1 cellular context compared by ENCODE assay signal in genomic region chr15:48331796-48332641, GRCh38.
TF ChIP-seq lines count a peak whose summit lies in the region.

No MANE protein-coding gene starts in this region.

TF ChIP-seq in HepG2, 621 proteins besides CTCF, POLR2A, EP300 and RAD21 (continued from another document and continues in another):
- TF ChIP-seq ZNF777 (CRISPR knock-in tag; IDR thresholded peaks at IDR 0.05) (no peak), NR2F1 (CRISPR knock-in tag; IDR thresholded peaks at IDR 0.05) (no peak), CENPT (CRISPR knock-in tag; IDR thresholded peaks at IDR 0.05; ENCODE audit: low read depth) (no peak), ZNF740 (CRISPR knock-in tag; IDR thresholded peaks at IDR 0.05) (no peak), CEBPG (CRISPR knock-in tag; IDR thresholded peaks at IDR 0.05) (no peak), JUN (CRISPR knock-in tag; IDR thresholded peaks at IDR 0.05) (no peak), ARNTL (CRISPR knock-in tag; IDR thresholded peaks at IDR 0.05) (no peak), IKZF5 (CRISPR knock-in tag; IDR thresholded peaks at IDR 0.05) (no peak), BCL3 (CRISPR knock-in tag; IDR thresholded peaks at IDR 0.05) (no peak), MXI1 (IDR thresholded peaks at IDR 0.05; ENCODE audit: borderline replicate concordance, low read depth, low read length) (peak; percentile 64; the same call in 1 of the 3 replicates), SRSF9 (IDR thresholded peaks at IDR 0.05; ENCODE audit: borderline replicate concordance, insufficient read depth, low read depth, low read length, poor library complexity, severe bottlenecking) (no peak), KDM4B (CRISPR knock-in tag; IDR thresholded peaks at IDR 0.05) (0 out of 2 replicates have a peak, but pooled peaks have one; percentile 23), NR2F6 (IDR thresholded peaks at IDR 0.05) (no peak), NR2F6 (CRISPR knock-in tag; IDR thresholded peaks at IDR 0.05) (no peak), MAFG (CRISPR knock-in tag; IDR thresholded peaks at IDR 0.05) (no peak), ZNF33B (CRISPR knock-in tag; IDR thresholded peaks at IDR 0.05) (no peak), NBN (conservative IDR thresholded peaks at IDR 0.05) (no peak), RARA (CRISPR knock-in tag; IDR thresholded peaks at IDR 0.05) (no peak), SMC3 (IDR thresholded peaks at IDR 0.05; ENCODE audit: low read length) (no peak), HNF1A (IDR thresholded peaks at IDR 0.05; ENCODE audit: low read depth) (no peak), HNF1A (CRISPR knock-in tag; IDR thresholded peaks at IDR 0.05; ENCODE audit: borderline replicate concordance) (no peak), MED8 (CRISPR knock-in tag; IDR thresholded peaks at IDR 0.05; ENCODE audit: insufficient replicate concordance) (peak; percentile 50), ZNF576 (CRISPR knock-in tag; IDR thresholded peaks at IDR 0.05) (no peak; the same call in 1 of the 2 replicates), ZUFSP (CRISPR knock-in tag; IDR thresholded peaks at IDR 0.05; ENCODE audit: borderline replicate concordance) (no peak), ZNF253 (CRISPR knock-in tag; IDR thresholded peaks at IDR 0.05; ENCODE audit: borderline replicate concordance) (0 out of 2 replicates have a peak, but pooled peaks have one; percentile 26), SAFB2 (CRISPR knock-in tag; IDR thresholded peaks at IDR 0.05; ENCODE audit: borderline replicate concordance, low read depth) (no peak), GTF2F1 (IDR thresholded peaks at IDR 0.05; ENCODE audit: low read length) (no peak), KLF11 (CRISPR knock-in tag; IDR thresholded peaks at IDR 0.05) (no peak), MAZ (IDR thresholded peaks at IDR 0.05; ENCODE audit: borderline replicate concordance, low read depth, low read length) (peak; percentile 45; the same call in 1 of the 2 replicates), MAZ (CRISPR knock-in tag; IDR thresholded peaks at IDR 0.05; ENCODE audit: low read depth) (no peak), FIP1L1 (IDR thresholded peaks at IDR 0.05; ENCODE audit: borderline replicate concordance, insufficient read depth, low read depth, low read length) (no peak), CC2D1A (CRISPR knock-in tag; IDR thresholded peaks at IDR 0.05) (no peak), ZNF124 (CRISPR knock-in tag; IDR thresholded peaks at IDR 0.05) (no peak), CREM (IDR thresholded peaks at IDR 0.05) (0 out of 2 replicates have a peak, but pooled peaks have one; percentile 17), CREM (CRISPR knock-in tag; IDR thresholded peaks at IDR 0.05) (no peak), RBM22 (optimal IDR thresholded peaks at IDR 0.05; ENCODE audit: low read length) (no peak), SP1 (IDR thresholded peaks at IDR 0.05) (no peak), SP1 (CRISPR knock-in tag; IDR thresholded peaks at IDR 0.05) (peak; percentile 58; the same call in 1 of the 2 replicates), KLF13 (CRISPR knock-in tag; IDR thresholded peaks at IDR 0.05) (no peak), ZNF646 (CRISPR knock-in tag; IDR thresholded peaks at IDR 0.05) (no peak), ZFP36L1 (CRISPR knock-in tag; IDR thresholded peaks at IDR 0.05) (no peak), MYC (CRISPR knock-in tag; IDR thresholded peaks at IDR 0.05; ENCODE audit: borderline replicate concordance) (no peak; the same call in 1 of the 2 replicates), ZNF430 (CRISPR knock-in tag; IDR thresholded peaks at IDR 0.05) (no peak), ZNF660 (CRISPR knock-in tag; IDR thresholded peaks at IDR 0.05; ENCODE audit: borderline replicate concordance, low read depth) (no peak), ZNF292 (CRISPR knock-in tag; IDR thresholded peaks at IDR 0.05; ENCODE audit: borderline replicate concordance, low read depth) (no peak), HNRNPLL (IDR thresholded peaks at IDR 0.05; ENCODE audit: low read depth, low read length, poor library complexity, severe bottlenecking) (no peak), ZNF296 (CRISPR knock-in tag; conservative IDR thresholded peaks at IDR 0.05) (no peak), PRDM10 (CRISPR knock-in tag; IDR thresholded peaks at IDR 0.05; ENCODE audit: low read depth) (peak; percentile 99)
